In the genomic region with DNA sequence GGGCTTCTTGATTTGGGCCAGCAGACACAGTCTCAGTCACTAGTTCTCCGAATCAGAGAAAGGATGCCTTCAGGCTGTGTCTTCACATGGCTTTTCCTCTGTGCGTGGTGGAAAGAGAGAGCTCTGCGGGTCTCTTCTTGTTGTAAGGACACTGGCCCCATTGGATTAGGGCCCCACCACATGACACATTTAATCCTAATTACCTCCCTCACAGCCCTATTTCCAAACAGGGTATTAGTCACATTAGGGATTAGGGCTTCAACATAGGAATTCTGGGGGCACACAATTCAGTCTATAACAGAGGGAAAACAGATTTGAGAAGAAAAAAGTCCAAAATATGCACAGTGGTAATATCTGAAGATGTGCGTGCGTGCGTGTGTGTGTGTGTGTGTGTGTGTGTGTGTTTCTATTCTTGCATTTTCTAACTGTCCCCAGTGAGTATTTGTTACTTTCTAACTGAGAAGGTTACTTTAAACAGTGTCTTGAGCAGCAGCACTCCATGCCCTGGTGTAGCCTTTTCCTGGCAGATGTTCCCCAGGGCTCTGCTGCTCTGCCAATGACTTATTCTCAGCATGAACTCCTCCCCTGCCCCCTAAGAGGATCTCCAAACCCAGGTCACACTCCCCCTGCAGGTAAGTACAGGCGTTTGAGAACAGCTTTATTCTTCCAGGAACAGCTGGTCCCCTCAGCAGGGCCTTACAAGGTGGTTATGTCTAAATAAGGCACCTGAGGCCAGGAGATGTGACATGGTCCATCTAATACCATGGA, we compare ENCODE assay signal across 9 cellular contexts.
DNase-seq lines count a peak whose midpoint lies in the region; ATAC-seq and TF ChIP-seq lines count a peak whose summit lies in the region.
"Had no signal": no experiment of that assay in that cellular context is flagged by ENCODE, and none has a peak within 500 bp of the region (broad histone marks: within the 10 kb centered on the region; RNA-seq: fewer than 3 reads in every experiment).

No MANE protein-coding gene starts in this region.

- no peaks in the 10 kb centered on the region for H3K36me3 ChIP-seq in RWPE2 (ENCODE audit: low read depth)
- peaks cover 14 to 23% of the 10 kb centered on the region in 2 donors for H3K36me3 ChIP-seq in mucosa of rectum (ENCODE audit: control insufficient read depth in 2 of 2, insufficient read depth in 2 of 2, low read length in 2 of 2)

- in situ Hi-C loops in T47D (cut with HindIII; ENCODE audit: low pct_unique_long_range_greater_than_20kb, low sequenced_read_pairs), result no loop called here

- no peaks in the 10 kb centered on the region for H3K9me3 ChIP-seq in RWPE2 (ENCODE audit: severe bottlenecking)
- H3K9me3 ChIP-seq in mucosa of rectum (ENCODE audit: control insufficient read depth in 2 of 2, low read length in 2 of 2), result no peaks in the 10 kb centered on the region

- H3K4me3 ChIP-seq in RWPE2 (ENCODE audit: severe bottlenecking) (no peak overlapping the region), mucosa of rectum (ENCODE audit: low read length in 2 of 2) (no peak overlapping the region)
- H3K4me3 ChIP-seq: lung had no signal

- DNase-seq in stimulated activated CD8-positive, alpha-beta memory T cell treated with anti-CD3 and anti-CD28 coated beads, Interleukin-12 subunit alpha, Interleukin-12 subunit beta, amount 100 ng/mL, for 1 hour (ENCODE audit: low read depth), result peak; percentile 33
- no peak for DNase-seq in stimulated activated CD8-positive, alpha-beta memory T cell treated with anti-CD3 and anti-CD28 coated beads, Interleukin-4, amount 100 ng/mL, for 48 hours
- DNase-seq in RWPE2 (ENCODE audit: low spot score) (no peak), T47D (ENCODE audit: low read depth in 1 of 2, low spot score in 1 of 2) (peak; percentile 52 to 95), NCI-H774 (lab: John Stamatoyannopoulos, UW) (no peak)

- peaks cover 36% of the 10 kb centered on the region for H3K4me1 ChIP-seq in RWPE2 (ENCODE audit: insufficient read depth, poor library complexity, severe bottlenecking)
- H3K4me1 ChIP-seq in mucosa of rectum (ENCODE audit: control insufficient read depth in 2 of 2, insufficient read depth in 2 of 2, low read length in 2 of 2), result peaks cover 3 to 9% of the 10 kb centered on the region in 2 donors

- ATAC-seq in HG02938 (IDR thresholded peaks at IDR 0.05; ENCODE audit: unreplicated experiment) (peak; percentile 31), RWPE2 (ENCODE audit: low read depth) (peak; percentile 53), HG02588 (IDR thresholded peaks at IDR 0.05; ENCODE audit: unreplicated experiment) (no peak)

- H3K27me3 ChIP-seq in RWPE2 (ENCODE audit: insufficient read depth, poor library complexity, severe bottlenecking) (no peaks in the 10 kb centered on the region), mucosa of rectum (ENCODE audit: control insufficient read depth in 2 of 2, insufficient read depth in 2 of 2, low read length in 2 of 2) (no peaks in the 10 kb centered on the region)

- peak; percentile 28 for TF ChIP-seq CTCF in RWPE2 (IDR thresholded peaks at IDR 0.05; ENCODE audit: poor library complexity, severe bottlenecking)

- no peak overlapping the region for H3K27ac ChIP-seq in RWPE2 (ENCODE audit: poor library complexity, severe bottlenecking)
- peak overlapping the region; percentile 40 to 76 for H3K27ac ChIP-seq in mucosa of rectum (ENCODE audit: low read depth in 2 of 2, low read length in 2 of 2)

- H3K9ac ChIP-seq in mucosa of rectum (ENCODE audit: low read depth in 1 of 2, low read length in 2 of 2), result no peak overlapping the region

Comparison
In these comparisons a context has a peak if more than half of its experiments do, and no peak if none do; other contexts are left out.
1. DNase-seq: peak in stimulated activated CD8-positive, alpha-beta memory T cell treated with anti-CD3 and anti-CD28 coated beads, Interleukin-12 subunit alpha, Interleukin-12 subunit beta, amount 100 ng/mL, for 1 hour (single experiment) and T47D (2 of 2); none in stimulated activated CD8-positive, alpha-beta memory T cell treated with anti-CD3 and anti-CD28 coated beads, Interleukin-4, amount 100 ng/mL, for 48 hours (single experiment), RWPE2 (single experiment) and NCI-H774 (single experiment).